In genomic region chr4:140754918-140755810, GRCh38 we compare ENCODE assay signal across 7 cellular contexts.
A peak's percentile ranks its signal among the peaks of the same experiment; 100 is the strongest.
DNase-seq lines count a peak whose midpoint lies in the region; ATAC-seq and TF ChIP-seq lines count a peak whose summit lies in the region.

No MANE protein-coding gene starts in this region.

- H3K4me1 ChIP-seq in mucosa of stomach (ENCODE audit: control insufficient read depth, insufficient read depth, low read length) = no peaks in the 10 kb centered on the region

- TF ChIP-seq CTCF in cardiac fibroblast (IDR thresholded peaks at IDR 0.05; ENCODE audit: low read depth, low read length) = no peak

- H3K36me3 ChIP-seq in mucosa of stomach (ENCODE audit: control insufficient read depth, insufficient read depth, low read length) = no peaks in the 10 kb centered on the region

- ATAC-seq in GM18502 (IDR thresholded peaks at IDR 0.05; ENCODE audit: poor library complexity, unreplicated experiment) (peak; percentile 48), HG03439 (IDR thresholded peaks at IDR 0.05; ENCODE audit: unreplicated experiment) (peak; percentile 33), GM21619 (IDR thresholded peaks at IDR 0.05; ENCODE audit: unreplicated experiment) (no peak)

- DNase-seq in cardiac fibroblast (ENCODE audit: low read depth in 2 of 2) (peak in 1 of 2 donors; percentile 39), HPDE6-E6E7 (ENCODE audit: extremely low spot score) (no peak), LoVo (ENCODE audit: low spot score) (no peak)

- H3K27me3 ChIP-seq in mucosa of stomach (ENCODE audit: control insufficient read depth, insufficient read depth, low read length) = no peaks in the 10 kb centered on the region

- H3K4me3 ChIP-seq in cardiac fibroblast (replicated peaks in 1 of 2; ENCODE audit: low read depth in 2 of 2, low read length in 2 of 2) (peak overlapping the region; percentile 80 to 82), mucosa of stomach (ENCODE audit: low read length) (peak overlapping the region; percentile 31)

- peak overlapping the region; percentile 88 for H3K9ac ChIP-seq in mucosa of stomach (ENCODE audit: low read length)

- H3K9me3 ChIP-seq in mucosa of stomach (ENCODE audit: control insufficient read depth, low read length) = no peaks in the 10 kb centered on the region
